ENCODE assay signal across 25 cellular contexts in the genomic region with DNA sequence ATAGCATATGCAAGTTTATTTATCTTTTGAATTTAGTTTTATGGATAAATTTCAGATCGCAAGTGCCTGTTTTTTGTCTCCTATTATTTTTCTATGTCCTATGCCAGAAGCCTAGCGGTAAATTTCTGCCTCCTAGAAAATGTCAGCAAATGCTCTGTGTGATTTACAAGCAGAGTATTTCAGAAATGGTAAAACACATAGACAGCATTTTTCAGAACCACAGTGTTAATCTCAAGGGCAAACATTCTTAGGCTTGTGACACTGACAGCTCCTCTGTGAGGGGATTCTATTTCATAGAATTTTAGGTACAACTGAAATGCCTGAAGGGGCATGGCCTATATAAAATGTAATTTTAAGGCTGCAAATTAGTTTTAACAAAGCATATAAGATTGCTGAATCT.
"Had no signal": no experiment of that assay in that cellular context is flagged by ENCODE, and none has a peak within 500 bp of the region (broad histone marks: within the 10 kb centered on the region; RNA-seq: fewer than 3 reads in every experiment).

No MANE protein-coding gene starts in this region.

- H3K9ac ChIP-seq: KMS-11 had no signal

- H3K27ac ChIP-seq: KMS-11, VCaP had no signal

- H3K4me3 ChIP-seq: MG63 had no signal

- H3K27me3 ChIP-seq: MG63 had no signal

- FAIRE-seq: TTC549 had no signal

- DNase-seq: activated CD4-positive, alpha-beta memory T cell treated with anti-CD3 and anti-CD28 coated beads for 36 hours; activated CD4-positive, alpha-beta T cell treated with anti-CD3 and anti-CD28 coated beads, Interleukin-2, amount 10 ng/mL, durations not matched to agents 7 days and 5 days; activated CD4-positive, CD25-positive, alpha-beta regulatory T cell; activated CD8-positive, alpha-beta memory T cell treated with anti-CD3 and anti-CD28 coated beads for 24 hours; activated effector memory CD4-positive, alpha-beta T cell treated with anti-CD3 and anti-CD28 coated beads, Interleukin-2, amount 50 U/mL, for 16 hours; activated naive CD4-positive, alpha-beta T cell treated with anti-CD3 and anti-CD28 coated beads for 36 hours; activated T-cell treated with anti-CD3 and anti-CD28 coated beads, Interleukin-2, amount 50 U/mL, for 4 hours; anterior cingulate cortex; MG63; MV-4-11; NCI-H1092 treated with DMSO at 0.1 percent for 48 hours; NCI-H1436; NCI-H1694 treated with DMSO at 0.1 percent for 48 hours; NCI-H2029 treated with DMSO at 0.1 percent for 48 hours; NCI-H345; NCI-H510A; NCI-H526 treated with DMSO at 0.1 percent for 48 hours; NCI-H82; SIG-M5; T-cell; T-helper 2 cell; T1000 had no signal

- H3K4me2 ChIP-seq: KMS-11 had no signal

- H3K36me3 ChIP-seq: MG63 had no signal
